19 cellular contexts compared by ENCODE assay signal in the genomic region with DNA sequence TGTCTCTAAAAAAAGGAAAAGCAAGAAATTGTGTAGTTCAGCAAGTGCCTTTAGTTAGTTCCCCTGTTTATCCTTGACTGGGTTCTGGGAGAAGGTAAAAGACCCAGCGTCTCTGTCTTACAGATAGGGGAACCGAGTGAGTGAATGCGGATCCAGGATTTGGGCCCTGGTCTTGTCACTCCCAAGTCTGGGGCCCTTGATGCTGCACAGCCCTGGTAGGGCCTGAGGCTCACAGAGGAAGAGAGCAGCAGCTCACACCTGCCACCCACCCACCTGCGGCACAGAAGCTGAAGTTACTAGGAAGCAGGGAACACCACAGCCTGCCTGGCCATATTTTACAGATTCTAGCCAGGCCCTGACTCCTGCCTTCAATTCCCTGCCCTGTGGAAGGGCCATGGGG. TPM values are rescaled to one million over a fixed set of nuclear protein-coding genes. Genes with fewer than 3 reads are reported as not detected.
DNase-seq lines count a peak whose midpoint lies in the region; ATAC-seq and TF ChIP-seq lines count a peak whose summit lies in the region.
"Had no signal": no experiment of that assay in that cellular context is flagged by ENCODE, and none has a peak within 500 bp of the region (broad histone marks: within the 10 kb centered on the region; RNA-seq: fewer than 3 reads in every experiment).

No MANE protein-coding gene starts in this region.

- intact Hi-C loops in activated T-helper 2 cell treated with anti-CD3 and anti-CD28 coated beads, Interferon-gamma antibody, Interleukin-2, Interleukin-4, amounts not matched to agents 10 μg/mL and 5 μg/mL and 100 μg/mL, durations not matched to agents 14 hours and 24 hours and 36 hours (cut with micrococcal nuclease): loop anchor here (10.0 kb wide), 1 partner anchor 73 kb away; the partner anchor contains the start of gene FBXO47
- intact Hi-C loops in upper lobe of right lung (cut with DNase I): no loop called here

- no peak overlapping the region for H3K23ac ChIP-seq in H9 (ENCODE audit: insufficient read length, low read depth, low read length)

- H3K27ac Mint-ChIP-seq in T-helper 1 cell treated with Interleukin-12 subunit alpha and Interleukin-12 subunit beta and Interleukin-4 antibody, amounts not matched to agents 30 μg/mL and 1 μg/mL, for 36 hours: peak overlapping the region; percentile 85
- peak overlapping the region in 2 of 3 experiments; percentile 84 to 85; a peak in 1 of 7 replicates for H3K27ac Mint-ChIP-seq in H9
- H3K27ac Mint-ChIP-seq in activated T-helper 2 cell treated with anti-CD3 and anti-CD28 coated beads, Interferon-gamma antibody, Interleukin-2, Interleukin-4, amounts not matched to agents 10 μg/mL and 5 μg/mL and 100 μg/mL, durations not matched to agents 14 hours and 24 hours and 36 hours: peak overlapping the region; percentile 55
- H3K27ac Mint-ChIP-seq in natural killer cell treated with Interleukin-12 subunit alpha and Interleukin-12 subunit beta and Interleukin-15 and Interleukin-18, amount 100 ng/mL, for 72 hours: peak overlapping the region; percentile 85 to 92
- H3K27ac Mint-ChIP-seq: progenitor cell of endocrine pancreas had no signal

- ATAC-seq in natural killer cell treated with Interleukin-12 subunit alpha and Interleukin-12 subunit beta and Interleukin-15 and Interleukin-18, amount 100 ng/mL, for 72 hours: no peak
- ATAC-seq in upper lobe of right lung (no peak), GM18520 (IDR thresholded peaks at IDR 0.05; ENCODE audit: unreplicated experiment) (no peak), GM18498 (IDR thresholded peaks at IDR 0.05; ENCODE audit: unreplicated experiment) (no peak)

- no peaks in the 10 kb centered on the region for H3K9me3 ChIP-seq in H9 (ENCODE audit: control insufficient read depth, low read depth, low read length)
- H3K9me3 ChIP-seq in upper lobe of right lung: no peaks in the 10 kb centered on the region

- H3K4me1 ChIP-seq in H9 (ENCODE audit: insufficient read depth, low read length) (no peaks in the 10 kb centered on the region), upper lobe of right lung (peaks cover 45% of the 10 kb centered on the region)

- peaks cover 76% of the 10 kb centered on the region for H3K36me3 ChIP-seq in upper lobe of right lung

- no peak overlapping the region for H2BK15ac ChIP-seq in H9 (ENCODE audit: low read depth, low read length)

- H3K18ac ChIP-seq in H9 (ENCODE audit: insufficient read length, low read depth, low read length): no peak overlapping the region

- H2BK5ac ChIP-seq in H9 (ENCODE audit: insufficient read length, low read length): no peak overlapping the region

- no peak overlapping the region for H4K8ac ChIP-seq in H9 (replicated peaks; ENCODE audit: insufficient read length, low read depth, low read length)

- DNase-seq in T-helper 1 cell (no peak), H9 (peak; percentile 34), upper lobe of right lung (no peak)
- DNase-seq in activated T-helper 2 cell treated with anti-CD3 and anti-CD28 coated beads, Interferon-gamma antibody, Interleukin-2, Interleukin-4, amounts not matched to agents 10 μg/mL and 5 μg/mL and 100 μg/mL, durations not matched to agents 14 hours and 24 hours and 36 hours (ENCODE audit: low spot score): no peak
- DNase-seq in natural killer cell treated with Interleukin-12 subunit alpha and Interleukin-12 subunit beta and Interleukin-15 and Interleukin-18, amount 100 ng/mL, for 72 hours (ENCODE audit: low spot score): no peak
- DNase-seq: cerebellar nuclear complex; EL; KG1; NCI-H1105 treated with DMSO at 0.1 percent for 48 hours; NK-92 treated with Interleukin-12 subunit alpha and Interleukin-12 subunit beta, amount 100 ng/mL, for 24 hours; Right ventricle myocardium superior; stimulated activated CD4-positive, alpha-beta T cell treated with anti-CD3 and anti-CD28 coated beads, Interleukin-12 subunit alpha, Interleukin-12 subunit beta, amount 100 ng/mL, for 4 hours; T1000 had no signal

- H2BK12ac ChIP-seq in H9 (ENCODE audit: insufficient read length, low read depth, low read length): no peak overlapping the region

- H3K14ac ChIP-seq in H9 (ENCODE audit: insufficient read depth, low read length): no peak overlapping the region

- H2BK20ac ChIP-seq in H9 (ENCODE audit: low read depth, low read length, poor library complexity, severe bottlenecking): no peak overlapping the region

- no peak overlapping the region for H3K4me2 ChIP-seq in H9 (ENCODE audit: insufficient read depth, insufficient read length, low read length)

- H2AFZ ChIP-seq in H9 (ENCODE audit: low read length): no peak overlapping the region

- WGBS in H9 (ENCODE audit: extremely low coverage, insufficient read length, low lambda C conversion rate): no CpG with 5 or more reads among the region's 4 CpGs

- H3K4me3 ChIP-seq in upper lobe of right lung: no peak overlapping the region

- H4K91ac ChIP-seq in H9 (ENCODE audit: insufficient read length, low read depth, low read length): no peak overlapping the region

- no peak overlapping the region for H3K56ac ChIP-seq in H9 (ENCODE audit: insufficient read length, low read depth, low read length)

- no peak overlapping the region for H2AK5ac ChIP-seq in H9 (ENCODE audit: insufficient read length, low read length)

- H3K4me3 Mint-ChIP-seq in T-helper 1 cell treated with Interleukin-12 subunit alpha and Interleukin-12 subunit beta and Interleukin-4 antibody, amounts not matched to agents 30 μg/mL and 1 μg/mL, for 36 hours: peak overlapping the region; percentile 61
- no peak overlapping the region for H3K4me3 Mint-ChIP-seq in H9
- no peak overlapping the region for H3K4me3 Mint-ChIP-seq in activated T-helper 2 cell treated with anti-CD3 and anti-CD28 coated beads, Interferon-gamma antibody, Interleukin-2, Interleukin-4, amounts not matched to agents 10 μg/mL and 5 μg/mL and 100 μg/mL, durations not matched to agents 14 hours and 24 hours and 36 hours (ENCODE audit: low read depth)
- peak overlapping the region; percentile 48 for H3K4me3 Mint-ChIP-seq in natural killer cell treated with Interleukin-12 subunit alpha and Interleukin-12 subunit beta and Interleukin-15 and Interleukin-18, amount 100 ng/mL, for 72 hours
- H3K4me3 Mint-ChIP-seq: CD14-positive monocyte had no signal

- no peak overlapping the region for H3K9ac ChIP-seq in H9 (ENCODE audit: extremely low read depth, insufficient read length, low read length)

- H3K79me2 ChIP-seq in H9 (ENCODE audit: insufficient read depth, low read length): peaks cover 2% of the 10 kb centered on the region; the same call in 1 of the 2 replicates

- H3K27me3 ChIP-seq in H9 (ENCODE audit: insufficient read depth, low read length): no peaks in the 10 kb centered on the region
- H3K27me3 ChIP-seq in upper lobe of right lung: no peaks in the 10 kb centered on the region

- peaks cover 62% of the 10 kb centered on the region for H3K4me1 Mint-ChIP-seq in T-helper 1 cell treated with Interleukin-12 subunit alpha and Interleukin-12 subunit beta and Interleukin-4 antibody, amounts not matched to agents 30 μg/mL and 1 μg/mL, for 36 hours (ENCODE audit: low read depth)
- H3K4me1 Mint-ChIP-seq in H9: peaks cover 7 to 18% of the 10 kb centered on the region in 2 experiments
- H3K4me1 Mint-ChIP-seq in activated T-helper 2 cell treated with anti-CD3 and anti-CD28 coated beads, Interferon-gamma antibody, Interleukin-2, Interleukin-4, amounts not matched to agents 10 μg/mL and 5 μg/mL and 100 μg/mL, durations not matched to agents 14 hours and 24 hours and 36 hours (ENCODE audit: low read depth): peaks cover 58% of the 10 kb centered on the region
- H3K4me1 Mint-ChIP-seq in natural killer cell treated with Interleukin-12 subunit alpha and Interleukin-12 subunit beta and Interleukin-15 and Interleukin-18, amount 100 ng/mL, for 72 hours (ENCODE audit: low read depth in 2 of 2): peaks cover 53 to 69% of the 10 kb centered on the region in 2 donors

- TF ChIP-seq CTCF in H9 (conservative IDR thresholded peaks at IDR 0.05): no peak
- TF ChIP-seq CTCF in upper lobe of right lung (IDR thresholded peaks at IDR 0.05): no peak

- no peak overlapping the region for H4K5ac ChIP-seq in H9 (ENCODE audit: insufficient read length, low read depth, low read length)

- H3K4ac ChIP-seq in H9 (ENCODE audit: low read depth, low read length): no peak overlapping the region

- no peaks in the 10 kb centered on the region for H3K9me3 Mint-ChIP-seq in T-helper 1 cell treated with Interleukin-12 subunit alpha and Interleukin-12 subunit beta and Interleukin-4 antibody, amounts not matched to agents 30 μg/mL and 1 μg/mL, for 36 hours
- no peaks in the 10 kb centered on the region for H3K9me3 Mint-ChIP-seq in H9
- no peaks in the 10 kb centered on the region for H3K9me3 Mint-ChIP-seq in activated T-helper 2 cell treated with anti-CD3 and anti-CD28 coated beads, Interferon-gamma antibody, Interleukin-2, Interleukin-4, amounts not matched to agents 10 μg/mL and 5 μg/mL and 100 μg/mL, durations not matched to agents 14 hours and 24 hours and 36 hours
- no peaks in the 10 kb centered on the region for H3K9me3 Mint-ChIP-seq in natural killer cell treated with Interleukin-12 subunit alpha and Interleukin-12 subunit beta and Interleukin-15 and Interleukin-18, amount 100 ng/mL, for 72 hours
- H3K9me3 Mint-ChIP-seq: CD14-positive monocyte had no signal

- no peaks in the 10 kb centered on the region for H3K27me3 Mint-ChIP-seq in T-helper 1 cell treated with Interleukin-12 subunit alpha and Interleukin-12 subunit beta and Interleukin-4 antibody, amounts not matched to agents 30 μg/mL and 1 μg/mL, for 36 hours (ENCODE audit: low read depth)
- no peaks in the 10 kb centered on the region for H3K27me3 Mint-ChIP-seq in H9 (ENCODE audit: low read depth)
- no peaks in the 10 kb centered on the region for H3K27me3 Mint-ChIP-seq in activated T-helper 2 cell treated with anti-CD3 and anti-CD28 coated beads, Interferon-gamma antibody, Interleukin-2, Interleukin-4, amounts not matched to agents 10 μg/mL and 5 μg/mL and 100 μg/mL, durations not matched to agents 14 hours and 24 hours and 36 hours (ENCODE audit: low read depth)
- H3K27me3 Mint-ChIP-seq in natural killer cell treated with Interleukin-12 subunit alpha and Interleukin-12 subunit beta and Interleukin-15 and Interleukin-18, amount 100 ng/mL, for 72 hours: no peaks in the 10 kb centered on the region
- H3K27me3 Mint-ChIP-seq: progenitor cell of endocrine pancreas had no signal

- H2BK120ac ChIP-seq in H9 (ENCODE audit: low read depth, low read length, poor library complexity, severe bottlenecking): no peak overlapping the region

- no peaks in the 10 kb centered on the region for H3K79me1 ChIP-seq in H9 (ENCODE audit: insufficient read depth, low read depth, low read length, poor library complexity, severe bottlenecking)

- no peaks in the 10 kb centered on the region for H3K23me2 ChIP-seq in H9 (ENCODE audit: insufficient read length, low read depth, low read length, poor library complexity, severe bottlenecking)

- peaks cover 45% of the 10 kb centered on the region for H3K36me3 Mint-ChIP-seq in T-helper 1 cell treated with Interleukin-12 subunit alpha and Interleukin-12 subunit beta and Interleukin-4 antibody, amounts not matched to agents 30 μg/mL and 1 μg/mL, for 36 hours (ENCODE audit: low read depth)
- peaks cover 2 to 47% (median 38%) of the 10 kb centered on the region in 3 experiments; a peak in 5 of 7 replicates for H3K36me3 Mint-ChIP-seq in H9 (ENCODE audit: insufficient read depth in 1 of 3, low read depth in 3 of 3)
- peaks cover 69% of the 10 kb centered on the region for H3K36me3 Mint-ChIP-seq in activated T-helper 2 cell treated with anti-CD3 and anti-CD28 coated beads, Interferon-gamma antibody, Interleukin-2, Interleukin-4, amounts not matched to agents 10 μg/mL and 5 μg/mL and 100 μg/mL, durations not matched to agents 14 hours and 24 hours and 36 hours (ENCODE audit: low read depth)
- H3K36me3 Mint-ChIP-seq in natural killer cell treated with Interleukin-12 subunit alpha and Interleukin-12 subunit beta and Interleukin-15 and Interleukin-18, amount 100 ng/mL, for 72 hours: no peaks in the 10 kb centered on the region

- no peak overlapping the region for H3T11ph ChIP-seq in H9 (ENCODE audit: low read length)

- H4K20me1 ChIP-seq in H9 (ENCODE audit: control insufficient read depth, insufficient read depth, insufficient read length): peaks cover 2% of the 10 kb centered on the region

- no peak overlapping the region for H3K27ac ChIP-seq in H9 (ENCODE audit: insufficient read length, low read depth, low read length)
- H3K27ac ChIP-seq in upper lobe of right lung: no peak overlapping the region
- H3K27ac ChIP-seq: 22Rv1 had no signal

RNA-seq across cellular contexts. Expression of gene LASP1, which starts 22.2 kb away (rescaled TPM):
- total RNA-seq in H9 (2021): 121 and 122 TPM in 2 replicates
- 151 and 156 TPM in 2 replicates for total RNA-seq in activated T-helper 2 cell treated with anti-CD3 and anti-CD28 coated beads, Interferon-gamma antibody, Interleukin-2, Interleukin-4, amounts not matched to agents 10 μg/mL and 5 μg/mL and 100 μg/mL, durations not matched to agents 14 hours and 24 hours and 36 hours
- 100 to 1,000 TPM; 214 to 390 TPM for total RNA-seq in natural killer cell treated with Interleukin-12 subunit alpha and Interleukin-12 subunit beta and Interleukin-15 and Interleukin-18, amount 100 ng/mL, for 72 hours
- 158 TPM for total RNA-seq in upper lobe of right lung

RNA-seq across cellular contexts. Expression of gene RPL23, which starts 38.6 kb away (rescaled TPM):
- total RNA-seq in H9 (2021) (2,040 and 2,084 TPM in 2 replicates), upper lobe of right lung (1,142 TPM)
- total RNA-seq in activated T-helper 2 cell treated with anti-CD3 and anti-CD28 coated beads, Interferon-gamma antibody, Interleukin-2, Interleukin-4, amounts not matched to agents 10 μg/mL and 5 μg/mL and 100 μg/mL, durations not matched to agents 14 hours and 24 hours and 36 hours: 1,775 and 1,796 TPM in 2 replicates
- 1,000 to 10,000 TPM; 1,120 to 1,259 TPM for total RNA-seq in natural killer cell treated with Interleukin-12 subunit alpha and Interleukin-12 subunit beta and Interleukin-15 and Interleukin-18, amount 100 ng/mL, for 72 hours

Comparison
In these comparisons a context has a peak if more than half of its experiments do, and no peak if none do; other contexts are left out.
1. H3K4me3 Mint-ChIP-seq: peak in T-helper 1 cell treated with Interleukin-12 subunit alpha and Interleukin-12 subunit beta and Interleukin-4 antibody, amounts not matched to agents 30 μg/mL and 1 μg/mL, for 36 hours (single experiment) and natural killer cell treated with Interleukin-12 subunit alpha and Interleukin-12 subunit beta and Interleukin-15 and Interleukin-18, amount 100 ng/mL, for 72 hours (single experiment); none in H9 (0 of 2) and activated T-helper 2 cell treated with anti-CD3 and anti-CD28 coated beads, Interferon-gamma antibody, Interleukin-2, Interleukin-4, amounts not matched to agents 10 μg/mL and 5 μg/mL and 100 μg/mL, durations not matched to agents 14 hours and 24 hours and 36 hours (single experiment).
2. Peak in every context shown above with its lines, with median percentiles within 50 percentile points of each other: H3K27ac Mint-ChIP-seq.